ENCODE assay signal across 8 cellular contexts in the genomic region with DNA sequence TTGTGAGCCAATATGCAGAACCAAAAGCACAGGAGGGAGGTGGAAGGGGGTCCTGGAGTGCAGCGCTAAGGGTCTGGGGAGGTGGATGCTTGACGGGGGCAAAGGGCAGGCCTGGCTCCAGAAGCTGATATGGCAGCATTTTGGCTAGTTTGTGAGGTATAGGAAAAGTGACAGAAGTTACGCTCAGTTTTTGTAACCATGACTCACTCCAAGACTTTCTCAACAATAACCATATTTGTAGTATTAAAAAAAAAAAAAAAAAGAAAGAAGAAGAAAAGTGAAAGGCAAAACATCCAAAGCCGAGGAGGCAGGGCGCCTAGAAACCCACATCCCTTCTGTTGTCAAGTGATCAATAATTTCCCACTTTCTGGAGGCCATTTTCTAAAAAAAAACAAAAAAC.
DNase-seq lines count a peak whose midpoint lies in the region; ATAC-seq, FAIRE-seq and TF ChIP-seq lines count a peak whose summit lies in the region.

No MANE protein-coding gene starts in this region.

- H3K36me3 ChIP-seq in gastrocnemius medialis (peaks cover 0 to 16% of the 10 kb centered on the region in 2 donors), neuronal stem cell (replicated peaks in 1 of 2; ENCODE audit: control insufficient read depth in 2 of 2, insufficient read depth in 2 of 2, low read length in 2 of 2) (peaks cover 6 to 27% of the 10 kb centered on the region in 2 donors), pancreas (no peaks in the 10 kb centered on the region)

- H3K4ac ChIP-seq in neuronal stem cell (ENCODE audit: low read length) = no peak overlapping the region

- H3K9me3 ChIP-seq in gastrocnemius medialis (no peaks in the 10 kb centered on the region), neuronal stem cell (replicated peaks in 1 of 2; ENCODE audit: control insufficient read depth in 2 of 2, insufficient read depth in 1 of 2, low read depth in 1 of 2, low read length in 2 of 2) (no peaks in the 10 kb centered on the region), pancreas (no peaks in the 10 kb centered on the region)

- ATAC-seq in gastrocnemius medialis = no peak
- no peak for ATAC-seq in pancreas

- in situ Hi-C loops in gastrocnemius medialis (cut with MboI; ENCODE audit: low sequenced_read_pairs in 4 of 4) = loop anchor here in 1 of 4 donors (10.0 kb wide), 1 partner anchor 194 kb away; no protein-coding TSS in a partner anchor

- TF ChIP-seq POLR2A in gastrocnemius medialis (IDR thresholded peaks at IDR 0.05) = no peak

- H3K79me1 ChIP-seq in neuronal stem cell (ENCODE audit: low read depth, low read length) = no peaks in the 10 kb centered on the region

- no peak for FAIRE-seq in pancreas (lab: Jason Lieb, UNC)

- WGBS in neuronal stem cell (ENCODE audit: extremely low coverage in 2 of 2, insufficient read length in 2 of 2, insufficient replicate concordance in 1 of 2), 2 donors = no CpG with 5 or more reads among the region's 5 CpGs
- WGBS in pancreas, 2 donors = 88 to 93% methylated on average over 5 of the region's 5 CpGs

- no peak overlapping the region for H3K18ac ChIP-seq in neuronal stem cell (ENCODE audit: low read length)

- H3K9ac ChIP-seq in neuronal stem cell (ENCODE audit: low read depth, low read length, poor library complexity) = no peak overlapping the region

- H2AFZ ChIP-seq in neuronal stem cell (ENCODE audit: low read length) = no peak overlapping the region

- intact Hi-C loops in gastrocnemius medialis (cut with DNase I; ENCODE audit: low total_unique reads) = no loop called here
- intact Hi-C loops in pancreas (cut with DNase I) = no loop called here

- DNase-seq in CD1c-positive myeloid dendritic cell (ENCODE audit: extremely low spot score) (peak; percentile 58), T-helper 22 cell (ENCODE audit: low read depth) (peak; percentile 55), gastrocnemius medialis (no peak), iPS-NIHi11 (ENCODE audit: low spot score) (no peak), neuronal stem cell (ENCODE audit: low spot score) (no peak), NCI-H2227 treated with DMSO at 0.1 percent for 48 hours (lab: John Stamatoyannopoulos, UW) (no peak), pancreas (no peak)
- peak; percentile 77 for DNase-seq in central memory CD4-positive, alpha-beta T cell

- no peak overlapping the region for H3K4me2 ChIP-seq in neuronal stem cell (ENCODE audit: insufficient read depth, low read length, poor library complexity, severe bottlenecking)

- H3K4me3 ChIP-seq in gastrocnemius medialis (no peak overlapping the region), neuronal stem cell (ENCODE audit: low read length in 2 of 2) (no peak overlapping the region), pancreas (no peak overlapping the region)

- no peak overlapping the region for H2BK120ac ChIP-seq in neuronal stem cell (ENCODE audit: low read depth, low read length)

- TF ChIP-seq CTCF in gastrocnemius medialis (IDR thresholded peaks at IDR 0.05 in 4 of 5, conservative IDR thresholded peaks at IDR 0.05 in 1 of 5) = no peak
- TF ChIP-seq CTCF in pancreas (IDR thresholded peaks at IDR 0.05) = no peak

- H3K27ac ChIP-seq in gastrocnemius medialis = peak overlapping the region; percentile 44 to 87 (median 84)
- no peak overlapping the region for H3K27ac ChIP-seq in neuronal stem cell (replicated peaks; ENCODE audit: low read length)
- H3K27ac ChIP-seq in pancreas = peak overlapping the region in 2 of 4 donors; percentile 42 to 65

- no peak overlapping the region for H2BK12ac ChIP-seq in neuronal stem cell (ENCODE audit: low read length)

- no peak overlapping the region for H4K91ac ChIP-seq in neuronal stem cell (ENCODE audit: low read depth, low read length, poor library complexity)

- no peak overlapping the region for H2AK5ac ChIP-seq in neuronal stem cell (ENCODE audit: low read depth, low read length)

- no peak overlapping the region for H2BK15ac ChIP-seq in neuronal stem cell (ENCODE audit: low read length)

- H2BK5ac ChIP-seq in neuronal stem cell (ENCODE audit: low read length) = no peak overlapping the region

- H4K8ac ChIP-seq in neuronal stem cell (ENCODE audit: low read depth, low read length) = no peak overlapping the region

- H3K27me3 ChIP-seq in gastrocnemius medialis (no peaks in the 10 kb centered on the region), neuronal stem cell (ENCODE audit: control insufficient read depth in 3 of 3, insufficient read depth in 3 of 3, low read depth in 1 of 3, low read length in 3 of 3) (no peaks in the 10 kb centered on the region), pancreas (no peaks in the 10 kb centered on the region)

- H3K23ac ChIP-seq in neuronal stem cell (ENCODE audit: low read depth, low read length, poor library complexity) = no peak overlapping the region

- H3K4me1 ChIP-seq in gastrocnemius medialis (peaks cover 42 to 58% of the 10 kb centered on the region in 2 donors), neuronal stem cell (ENCODE audit: control insufficient read depth in 2 of 2, insufficient read depth in 1 of 2, low read depth in 1 of 2, low read length in 2 of 2) (peaks cover 14 to 31% of the 10 kb centered on the region in 2 donors), pancreas (peaks cover 23 to 58% (median 54%) of the 10 kb centered on the region in 3 donors)

- H3K14ac ChIP-seq in neuronal stem cell (ENCODE audit: low read length) = no peak overlapping the region

Comparison
In these comparisons a context has a peak if more than half of its experiments do, and no peak if none do; other contexts are left out.
1. DNase-seq: peak in CD1c-positive myeloid dendritic cell (single experiment), T-helper 22 cell (single experiment) and central memory CD4-positive, alpha-beta T cell (single experiment); none in gastrocnemius medialis (0 of 2), iPS-NIHi11 (single experiment), neuronal stem cell (single experiment), NCI-H2227 treated with DMSO at 0.1 percent for 48 hours (single experiment) and pancreas (0 of 6).